ENCODE assay signal across 1 cellular context in the genomic region with DNA sequence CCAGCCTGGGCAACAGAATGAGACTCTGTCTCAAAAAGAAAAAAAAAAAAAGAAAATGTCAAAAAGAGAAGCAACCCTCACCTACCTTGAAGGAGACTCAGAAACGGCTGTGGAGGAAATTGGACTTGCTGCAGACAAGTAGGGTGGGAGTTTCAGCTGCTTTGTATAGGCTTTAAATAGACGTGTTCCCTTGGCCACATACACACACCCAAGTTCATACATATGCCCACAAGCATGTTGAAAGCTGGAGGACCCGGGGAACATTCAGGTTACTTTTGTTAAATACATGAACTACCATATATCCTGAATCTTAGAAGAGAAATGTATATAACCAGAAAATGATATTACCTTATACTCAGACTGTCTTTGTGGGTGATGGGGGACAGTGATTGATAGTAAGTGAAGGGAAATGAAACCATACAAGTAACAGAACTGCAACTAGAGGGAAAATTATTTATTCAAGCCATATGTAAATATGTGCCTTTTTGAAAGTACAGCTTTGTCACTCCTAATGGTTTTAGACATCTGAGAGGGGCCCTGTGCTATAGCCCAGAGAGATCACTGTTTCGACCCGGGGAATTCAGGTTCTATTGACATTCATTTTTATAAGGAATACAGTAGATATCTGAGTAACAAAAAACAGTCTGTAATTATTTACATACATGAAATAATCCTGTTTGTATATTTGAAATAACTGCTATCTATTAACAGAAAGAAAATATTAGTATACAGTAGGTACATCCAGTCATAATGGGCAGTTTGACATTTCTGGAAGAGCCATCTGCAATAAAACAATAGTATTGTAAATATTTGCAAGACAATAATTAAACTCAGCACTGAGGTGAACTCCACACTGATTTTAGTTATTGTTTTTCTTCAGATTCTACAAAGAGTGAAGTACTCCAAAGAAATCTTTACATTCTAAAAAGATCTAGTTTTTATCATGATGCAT.
TF ChIP-seq lines count a peak whose summit lies in the region.

No MANE protein-coding gene starts in this region.

TF ChIP-seq in GM23338, 12 proteins besides CTCF, POLR2A, EP300 and RAD21 (continued from another document):
- TF ChIP-seq, protein P1, sequence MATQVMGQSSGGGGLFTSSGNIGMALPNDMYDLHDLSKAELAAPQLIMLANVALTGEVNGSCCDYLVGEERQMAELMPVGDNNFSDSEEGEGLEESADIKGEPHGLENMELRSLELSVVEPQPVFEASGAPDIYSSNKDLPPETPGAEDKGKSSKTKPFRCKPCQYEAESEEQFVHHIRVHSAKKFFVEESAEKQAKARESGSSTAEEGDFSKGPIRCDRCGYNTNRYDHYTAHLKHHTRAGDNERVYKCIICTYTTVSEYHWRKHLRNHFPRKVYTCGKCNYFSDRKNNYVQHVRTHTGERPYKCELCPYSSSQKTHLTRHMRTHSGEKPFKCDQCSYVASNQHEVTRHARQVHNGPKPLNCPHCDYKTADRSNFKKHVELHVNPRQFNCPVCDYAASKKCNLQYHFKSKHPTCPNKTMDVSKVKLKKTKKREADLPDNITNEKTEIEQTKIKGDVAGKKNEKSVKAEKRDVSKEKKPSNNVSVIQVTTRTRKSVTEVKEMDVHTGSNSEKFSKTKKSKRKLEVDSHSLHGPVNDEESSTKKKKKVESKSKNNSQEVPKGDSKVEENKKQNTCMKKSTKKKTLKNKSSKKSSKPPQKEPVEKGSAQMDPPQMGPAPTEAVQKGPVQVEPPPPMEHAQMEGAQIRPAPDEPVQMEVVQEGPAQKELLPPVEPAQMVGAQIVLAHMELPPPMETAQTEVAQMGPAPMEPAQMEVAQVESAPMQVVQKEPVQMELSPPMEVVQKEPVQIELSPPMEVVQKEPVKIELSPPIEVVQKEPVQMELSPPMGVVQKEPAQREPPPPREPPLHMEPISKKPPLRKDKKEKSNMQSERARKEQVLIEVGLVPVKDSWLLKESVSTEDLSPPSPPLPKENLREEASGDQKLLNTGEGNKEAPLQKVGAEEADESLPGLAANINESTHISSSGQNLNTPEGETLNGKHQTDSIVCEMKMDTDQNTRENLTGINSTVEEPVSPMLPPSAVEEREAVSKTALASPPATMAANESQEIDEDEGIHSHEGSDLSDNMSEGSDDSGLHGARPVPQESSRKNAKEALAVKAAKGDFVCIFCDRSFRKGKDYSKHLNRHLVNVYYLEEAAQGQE (IDR thresholded peaks at IDR 0.05; ENCODE audit: unreplicated experiment): no peak
- no peak for TF ChIP-seq STAT1 (IDR thresholded peaks at IDR 0.05; ENCODE audit: unreplicated experiment)
- TF ChIP-seq, protein P2, sequence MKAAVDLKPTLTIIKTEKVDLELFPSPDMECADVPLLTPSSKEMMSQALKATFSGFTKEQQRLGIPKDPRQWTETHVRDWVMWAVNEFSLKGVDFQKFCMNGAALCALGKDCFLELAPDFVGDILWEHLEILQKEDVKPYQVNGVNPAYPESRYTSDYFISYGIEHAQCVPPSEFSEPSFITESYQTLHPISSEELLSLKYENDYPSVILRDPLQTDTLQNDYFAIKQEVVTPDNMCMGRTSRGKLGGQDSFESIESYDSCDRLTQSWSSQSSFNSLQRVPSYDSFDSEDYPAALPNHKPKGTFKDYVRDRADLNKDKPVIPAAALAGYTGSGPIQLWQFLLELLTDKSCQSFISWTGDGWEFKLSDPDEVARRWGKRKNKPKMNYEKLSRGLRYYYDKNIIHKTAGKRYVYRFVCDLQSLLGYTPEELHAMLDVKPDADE (IDR thresholded peaks at IDR 0.05): no peak
